Comparison of ENCODE assay signal across 10 cellular contexts in genomic region chr6:3019065-3019464, GRCh38.
"Had no signal": no experiment of that assay in that cellular context is flagged by ENCODE, and none has a peak within 500 bp of the region (broad histone marks: within the 10 kb centered on the region; RNA-seq: fewer than 3 reads in every experiment).

No MANE protein-coding gene starts in this region.

- H3K27me3 ChIP-seq: ascending aorta, esophagus muscularis mucosa, thyroid gland, vagina had no signal

- H3K27ac Mint-ChIP-seq: stimulated activated naive CD8-positive, alpha-beta T cell treated with anti-CD3 and anti-CD28 coated beads, Interleukin-15, amount 100 ng/mL, for 72 hours had no signal

- DNase-seq: activated CD4-positive, alpha-beta T cell treated with anti-CD3 and anti-CD28 coated beads, Interleukin-2, amount 50 U/mL, for 4 hours; activated CD4-positive, CD25-positive, alpha-beta regulatory T cell treated with anti-CD3 and anti-CD28 coated beads, Interleukin-2, amount 50 U/mL, for 72 hours; activated CD8-positive, alpha-beta memory T cell treated with anti-CD3 and anti-CD28 coated beads, Interleukin-2, amount 50 U/mL, for 4 hours; activated naive CD4-positive, alpha-beta T cell; stimulated activated CD4-positive, alpha-beta T cell treated with anti-CD3 and anti-CD28 coated beads, Interleukin-4, amount 100 ng/mL, for 24 hours; stimulated activated naive CD8-positive, alpha-beta T cell treated with anti-CD3 and anti-CD28 coated beads, Interleukin-15, amount 100 ng/mL, for 72 hours; thyroid gland had no signal

- H3K9me3 Mint-ChIP-seq: stimulated activated naive CD8-positive, alpha-beta T cell treated with anti-CD3 and anti-CD28 coated beads, Interleukin-15, amount 100 ng/mL, for 72 hours had no signal

- H3K4me3 Mint-ChIP-seq: stimulated activated naive CD8-positive, alpha-beta T cell treated with anti-CD3 and anti-CD28 coated beads, Interleukin-15, amount 100 ng/mL, for 72 hours had no signal

- ATAC-seq: stimulated activated naive CD8-positive, alpha-beta T cell treated with anti-CD3 and anti-CD28 coated beads, Interleukin-15, amount 100 ng/mL, for 72 hours had no signal

- H3K9me3 ChIP-seq: ascending aorta, esophagus muscularis mucosa, thyroid gland, vagina had no signal

- H3K27ac ChIP-seq: ascending aorta, esophagus muscularis mucosa, thyroid gland, vagina had no signal

- H3K27me3 Mint-ChIP-seq: stimulated activated naive CD8-positive, alpha-beta T cell treated with anti-CD3 and anti-CD28 coated beads, Interleukin-15, amount 100 ng/mL, for 72 hours had no signal

- H3K4me3 ChIP-seq: ascending aorta, esophagus muscularis mucosa, thyroid gland, vagina had no signal
